Comparison of ENCODE assay signal across 22 cellular contexts in genomic region chr2:49858657-49859056, GRCh38.
"Had no signal": no experiment of that assay in that cellular context is flagged by ENCODE, and none has a peak within 500 bp of the region (broad histone marks: within the 10 kb centered on the region; RNA-seq: fewer than 3 reads in every experiment).

No MANE protein-coding gene starts in this region.

- H3K4me1 ChIP-seq: colonic mucosa, esophagus squamous epithelium, gastrocnemius medialis, left lung, lower lobe of right lung had no signal

- H3K9me3 ChIP-seq: colonic mucosa, esophagus squamous epithelium, gastrocnemius medialis, lower lobe of right lung, mucosa of descending colon had no signal

- H3K27ac ChIP-seq: colonic mucosa, epithelial cell of prostate, esophagus squamous epithelium, gastrocnemius medialis, heart right ventricle, left lung, lower lobe of right lung had no signal

- H3K4me3 ChIP-seq: colonic mucosa, esophagus squamous epithelium, gastrocnemius medialis, heart right ventricle, left lung, lower lobe of right lung, mucosa of descending colon had no signal

- H3K27me3 ChIP-seq: colonic mucosa, esophagus squamous epithelium, gastrocnemius medialis, heart right ventricle, left lung had no signal

- H3K36me3 ChIP-seq: colonic mucosa, esophagus squamous epithelium, gastrocnemius medialis, heart right ventricle, left lung, lower lobe of right lung had no signal

- DNase-seq: colonic mucosa; cortex of kidney; effector CD8-positive, alpha-beta T cell; effector memory CD8-positive, alpha-beta T cell; endodermal cell; erythroblast; esophagus squamous epithelium; foreskin fibroblast; foreskin melanocyte; gastrocnemius medialis; glutamatergic neuron; head of caudate nucleus; heart right ventricle; hippocampal formation; left cardiac atrium; left lung; left ventricle myocardium superior; lower lobe of right lung; mesenchymal stem cell; mucosa of descending colon; naive B cell had no signal
